18 cellular contexts compared by ENCODE assay signal in the genomic region with DNA sequence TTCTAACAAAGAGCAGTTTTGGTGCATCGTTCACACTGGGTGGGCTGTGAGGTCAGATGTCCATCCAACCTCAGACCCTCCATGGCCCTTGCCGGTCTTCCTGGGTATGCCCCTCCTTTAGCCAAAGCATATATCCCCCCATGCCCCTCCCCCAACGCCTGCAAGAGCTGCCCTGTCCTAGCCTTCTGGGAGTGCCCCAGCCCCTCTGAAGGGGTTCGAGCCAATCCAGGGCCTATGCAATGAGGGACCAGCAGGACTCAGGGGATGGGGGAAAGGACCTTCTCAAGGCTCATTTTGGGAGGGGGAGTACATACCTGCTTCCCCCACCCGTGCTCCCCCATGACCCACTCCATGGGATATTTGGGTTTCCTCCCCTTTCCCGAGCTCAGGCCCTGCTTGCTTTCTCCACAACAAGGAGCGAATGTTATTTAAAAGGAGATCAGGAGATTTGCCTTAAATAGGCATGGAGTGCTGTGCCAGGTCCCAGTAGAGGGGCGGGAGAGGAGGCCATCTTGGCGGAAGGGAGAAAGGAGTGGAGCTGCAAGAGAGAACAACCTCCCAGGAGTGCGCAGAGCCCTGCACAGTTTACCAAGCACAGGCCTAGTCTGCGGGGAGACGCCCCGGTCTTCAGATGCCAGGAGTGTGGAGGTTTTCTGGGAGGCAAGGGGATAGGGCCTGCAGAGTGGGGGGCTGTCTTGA. TPM values are rescaled to one million over a fixed set of nuclear protein-coding genes. Genes with fewer than 3 reads are reported as not detected.
A peak's percentile ranks its signal among the peaks of the same experiment; 100 is the strongest.
DNase-seq lines count a peak whose midpoint lies in the region; ATAC-seq and TF ChIP-seq lines count a peak whose summit lies in the region.
"Had no signal": no experiment of that assay in that cellular context is flagged by ENCODE, and none has a peak within 500 bp of the region (broad histone marks: within the 10 kb centered on the region; RNA-seq: fewer than 3 reads in every experiment).

No MANE protein-coding gene starts in this region.

- no peak overlapping the region for H3K4me3 Mint-ChIP-seq in Calu3 (ENCODE audit: low read depth, unreplicated experiment)
- H3K4me3 Mint-ChIP-seq in activated CD4-positive, alpha-beta T cell treated with anti-CD3 and anti-CD28 coated beads, Interleukin-2, amount 10 ng/mL, durations not matched to agents 7 days and 5 days, result no peak overlapping the region

- peaks cover 5% of the 10 kb centered on the region for H3K36me3 Mint-ChIP-seq in Calu3 (ENCODE audit: insufficient read depth, unreplicated experiment)
- no peaks in the 10 kb centered on the region for H3K36me3 Mint-ChIP-seq in activated CD4-positive, alpha-beta T cell treated with anti-CD3 and anti-CD28 coated beads, Interleukin-2, amount 10 ng/mL, durations not matched to agents 7 days and 5 days (ENCODE audit: low read depth)
- H3K36me3 Mint-ChIP-seq: IgD-negative memory B cell had no signal

- H2BK5ac ChIP-seq in IMR-90 (ENCODE audit: low read depth, low read length, poor library complexity, severe bottlenecking), result no peak overlapping the region

- TF ChIP-seq CTCF in IMR-90 (conservative IDR thresholded peaks at IDR 0.05; ENCODE audit: low read depth, low read length), result no peak
- no peak for TF ChIP-seq CTCF in esophagus muscularis mucosa (IDR thresholded peaks at IDR 0.05)
- no peak for TF ChIP-seq CTCF in tibial artery (IDR thresholded peaks at IDR 0.05)
- TF ChIP-seq CTCF in GM10266 (IDR thresholded peaks at IDR 0.05; ENCODE audit: control insufficient read depth, insufficient read depth, low read depth, missing control alignments), result no peak
- no peak for TF ChIP-seq CTCF in Calu3 (IDR thresholded peaks at IDR 0.05; ENCODE audit: unreplicated experiment)

- TF ChIP-seq RAD21 in IMR-90 (IDR thresholded peaks at IDR 0.05; ENCODE audit: low read length), result no peak

- WGBS in IMR-90 (ENCODE audit: extremely low coverage in 2 of 2, insufficient read length in 1 of 2), 2 experiments, result 75% methylated on average over 2 of the region's 13 CpGs; no CpG with 5 or more reads in 1 of the 2 experiments
- 42% methylated on average over 13 of the region's 13 CpGs for WGBS in esophagus muscularis mucosa

- no peak overlapping the region for H3K27ac Mint-ChIP-seq in Calu3 (ENCODE audit: unreplicated experiment)
- no peak overlapping the region for H3K27ac Mint-ChIP-seq in activated CD4-positive, alpha-beta T cell treated with anti-CD3 and anti-CD28 coated beads, Interleukin-2, amount 10 ng/mL, durations not matched to agents 7 days and 5 days
- H3K27ac Mint-ChIP-seq: activated T-helper 2 cell treated with anti-CD3 and anti-CD28 coated beads, Interferon-gamma antibody, Interleukin-2, Interleukin-4, amounts not matched to agents 10 μg/mL and 5 μg/mL and 100 μg/mL, durations not matched to agents 14 hours and 24 hours and 36 hours; IgD-negative memory B cell had no signal

- H3K9me3 Mint-ChIP-seq in Calu3 (ENCODE audit: low read depth, unreplicated experiment), result no peaks in the 10 kb centered on the region
- H3K9me3 Mint-ChIP-seq in activated CD4-positive, alpha-beta T cell treated with anti-CD3 and anti-CD28 coated beads, Interleukin-2, amount 10 ng/mL, durations not matched to agents 7 days and 5 days, result no peaks in the 10 kb centered on the region
- H3K9me3 Mint-ChIP-seq: activated T-helper 2 cell treated with anti-CD3 and anti-CD28 coated beads, Interferon-gamma antibody, Interleukin-2, Interleukin-4, amounts not matched to agents 10 μg/mL and 5 μg/mL and 100 μg/mL, durations not matched to agents 14 hours and 24 hours and 36 hours; IgD-negative memory B cell had no signal

- H3K56ac ChIP-seq in IMR-90 (ENCODE audit: extremely low read depth, insufficient read depth, low read length), result no peak overlapping the region

- no peak overlapping the region for H3K9ac ChIP-seq in IMR-90 (ENCODE audit: low read depth, low read length)
- H3K9ac ChIP-seq in mucosa of stomach (ENCODE audit: low read length), result peak overlapping the region; percentile 15

- H2BK120ac ChIP-seq in IMR-90 (ENCODE audit: low read depth, low read length), result no peak overlapping the region

- CTCF ChIA-PET in IMR-90 (lab: Yijun Ruan, JAX) (no interaction called here), Calu3 (lab: Charles Lee) (no interaction called here)
- CTCF ChIA-PET in activated CD4-positive, alpha-beta T cell treated with anti-CD3 and anti-CD28 coated beads, Interleukin-2, amount 10 ng/mL, durations not matched to agents 7 days and 5 days (lab: Charles Lee), result interaction anchor here (1.8 kb wide), 1 partner anchor 10 kb away, joined by 5 read pairs; no protein-coding TSS in a partner anchor

- no peak overlapping the region for H3K4ac ChIP-seq in IMR-90 (ENCODE audit: low read depth, low read length)

- no peak overlapping the region for H2AK9ac ChIP-seq in IMR-90 (replicated peaks; ENCODE audit: low read depth, low read length, poor library complexity)

- H3K14ac ChIP-seq in IMR-90 (replicated peaks; ENCODE audit: low read depth, low read length), result no peak overlapping the region

- H3K4me3 ChIP-seq in IMR-90 (ENCODE audit: insufficient read depth, low read depth, low read length), result no peak overlapping the region
- H3K4me3 ChIP-seq in esophagus muscularis mucosa, result peak overlapping the region; percentile 38 to 46 (median 40)
- no peak overlapping the region for H3K4me3 ChIP-seq in mucosa of stomach (ENCODE audit: low read length)
- no peak overlapping the region for H3K4me3 ChIP-seq in tibial artery
- H3K4me3 ChIP-seq: dorsolateral prefrontal cortex, heart right ventricle, SJSA1 had no signal

- no TSS peak for BruUV-seq in IMR-90 (replicated peaks; lab: Mats Ljungman, UMichigan)
- BruUV-seq in Calu3 (replicated peaks; lab: Mats Ljungman, UMichigan), result no TSS peak

- H2BK15ac ChIP-seq in IMR-90 (ENCODE audit: low read depth, low read length), result no peak overlapping the region

- no peak for ATAC-seq in IMR-90 (ENCODE audit: low read depth)

- TF ChIP-seq POLR2A in IMR-90 (IDR thresholded peaks at IDR 0.05; ENCODE audit: low read depth, low read length) (no peak), esophagus muscularis mucosa (IDR thresholded peaks at IDR 0.05; ENCODE audit: low read depth) (no peak)

- H3K27me3 ChIP-seq in IMR-90 (ENCODE audit: control insufficient read depth, insufficient read depth, low read length) (no peaks in the 10 kb centered on the region; the same call in 1 of the 2 replicates), esophagus muscularis mucosa (no peaks in the 10 kb centered on the region), mucosa of stomach (ENCODE audit: control insufficient read depth, insufficient read depth, low read length) (no peaks in the 10 kb centered on the region), tibial artery (no peaks in the 10 kb centered on the region)
- H3K27me3 ChIP-seq: SJSA1 had no signal

- dilution Hi-C loops in IMR-90 (cut with HindIII; ENCODE audit: low sequenced_read_pairs, unreplicated experiment), result no loop called here

- intact Hi-C loops in IMR-90 (cut with micrococcal nuclease) (no loop called here), esophagus muscularis mucosa (cut with DNase I) (loop anchor here (5.0 kb wide), 1 partner anchor 120 kb away; no protein-coding TSS in a partner anchor), tibial artery (cut with DNase I; ENCODE audit: low total_unique reads) (no loop called here), Calu3 (cut with micrococcal nuclease; ENCODE audit: unreplicated experiment) (no loop called here)

- H3K27me3 Mint-ChIP-seq in Calu3 (ENCODE audit: unreplicated experiment), result peaks cover 28% of the 10 kb centered on the region
- peaks cover 7% of the 10 kb centered on the region for H3K27me3 Mint-ChIP-seq in activated CD4-positive, alpha-beta T cell treated with anti-CD3 and anti-CD28 coated beads, Interleukin-2, amount 10 ng/mL, durations not matched to agents 7 days and 5 days

- no peak overlapping the region for H3K18ac ChIP-seq in IMR-90 (ENCODE audit: low read depth, low read length)

- no peak overlapping the region for H2BK20ac ChIP-seq in IMR-90 (ENCODE audit: low read depth, low read length)

- no peaks in the 10 kb centered on the region for H3K36me3 ChIP-seq in IMR-90 (ENCODE audit: control insufficient read depth, insufficient read depth, low read length)
- H3K36me3 ChIP-seq in esophagus muscularis mucosa, result no peaks in the 10 kb centered on the region
- no peaks in the 10 kb centered on the region for H3K36me3 ChIP-seq in mucosa of stomach (ENCODE audit: control insufficient read depth, insufficient read depth, low read length)
- H3K36me3 ChIP-seq in tibial artery, result no peaks in the 10 kb centered on the region
- H3K36me3 ChIP-seq: heart right ventricle, SJSA1 had no signal

- no peak for DNase-seq in IMR-90
- no peak for DNase-seq in esophagus muscularis mucosa (ENCODE audit: extremely low spot score)
- DNase-seq in tibial artery, result peak in 1 of 2 donors; percentile 75
- no peak for DNase-seq in GM10266 (ENCODE audit: extremely low spot score)
- no peak for DNase-seq in Calu3
- no peak for DNase-seq in activated CD4-positive, alpha-beta T cell treated with anti-CD3 and anti-CD28 coated beads, Interleukin-2, amount 10 ng/mL, durations not matched to agents 7 days and 5 days
- DNase-seq: activated CD4-positive, CD25-positive, alpha-beta regulatory T cell; dorsolateral prefrontal cortex; heart right ventricle; left cardiac atrium; NCI-H2081 treated with DMSO at 0.1 percent for 48 hours; NCI-H524 treated with DMSO at 0.1 percent for 48 hours had no signal

- H3K4me2 ChIP-seq in IMR-90 (ENCODE audit: low read depth, low read length), result no peak overlapping the region

- POLR2A ChIA-PET in IMR-90 (lab: Charles Lee; ENCODE audit: unreplicated experiment), result no interaction called here
- POLR2A ChIA-PET in activated CD4-positive, alpha-beta T cell treated with anti-CD3 and anti-CD28 coated beads, Interleukin-2, amount 10 ng/mL, durations not matched to agents 7 days and 5 days (lab: Charles Lee), result no interaction called here

- H3K9me3 ChIP-seq in IMR-90 (ENCODE audit: control insufficient read depth, insufficient read depth, low read length) (no peaks in the 10 kb centered on the region), esophagus muscularis mucosa (no peaks in the 10 kb centered on the region), mucosa of stomach (ENCODE audit: control insufficient read depth, low read length) (no peaks in the 10 kb centered on the region), tibial artery (no peaks in the 10 kb centered on the region)
- H3K9me3 ChIP-seq: heart right ventricle, SJSA1 had no signal

- no peaks in the 10 kb centered on the region for H3K4me1 Mint-ChIP-seq in Calu3 (ENCODE audit: low read depth, unreplicated experiment)
- H3K4me1 Mint-ChIP-seq in activated CD4-positive, alpha-beta T cell treated with anti-CD3 and anti-CD28 coated beads, Interleukin-2, amount 10 ng/mL, durations not matched to agents 7 days and 5 days, result no peaks in the 10 kb centered on the region

- no peak overlapping the region for H4K5ac ChIP-seq in IMR-90 (ENCODE audit: low read depth, low read length)

- in situ Hi-C loops in IMR-90 (cut with MboI; ENCODE audit: low sequenced_read_pairs), result no loop called here

- H3K23ac ChIP-seq in IMR-90 (ENCODE audit: low read depth, low read length), result no peak overlapping the region

- no peaks in the 10 kb centered on the region for H3K79me1 ChIP-seq in IMR-90 (ENCODE audit: low read depth in 1 of 2, low read length in 2 of 2)

- H2AFZ ChIP-seq in IMR-90 (replicated peaks; ENCODE audit: low read length, poor library complexity), result peak overlapping the region; percentile 56

- H3K4me1 ChIP-seq in IMR-90 (ENCODE audit: control insufficient read depth, insufficient read depth, low read length), result peaks cover under 1% of the 10 kb centered on the region
- peaks cover 13 to 71% (median 61%) of the 10 kb centered on the region in 4 donors for H3K4me1 ChIP-seq in esophagus muscularis mucosa
- no peaks in the 10 kb centered on the region for H3K4me1 ChIP-seq in mucosa of stomach (ENCODE audit: control insufficient read depth, insufficient read depth, low read length)
- H3K4me1 ChIP-seq in tibial artery, result peaks cover 0 to 28% (median 0%) of the 10 kb centered on the region in 4 donors

- 0 out of 2 replicates have a peak, but pooled peaks cover under 1% of the 10 kb centered on the region for H3K9me1 ChIP-seq in IMR-90 (ENCODE audit: insufficient read depth, low read length)

- no peak overlapping the region for H4K91ac ChIP-seq in IMR-90 (ENCODE audit: insufficient read depth, low read depth, low read length)

- H3K27ac ChIP-seq in IMR-90 (ENCODE audit: insufficient read depth, low read length) (no peak overlapping the region), esophagus muscularis mucosa (replicated peaks in 1 of 4) (peak overlapping the region; percentile 90 to 93 (median 92)), tibial artery (peak overlapping the region; percentile 67)
- H3K27ac ChIP-seq: dorsolateral prefrontal cortex, SJSA1 had no signal

- H4K8ac ChIP-seq in IMR-90 (ENCODE audit: low read depth in 2 of 2, low read length in 2 of 2), result no peak overlapping the region

- TF ChIP-seq EP300 in esophagus muscularis mucosa (IDR thresholded peaks at IDR 0.05), result no peak

- H4K20me1 ChIP-seq in IMR-90 (ENCODE audit: insufficient read depth, low read length), result no peaks in the 10 kb centered on the region

- H2AK5ac ChIP-seq in IMR-90 (ENCODE audit: low read depth, low read length), result no peak overlapping the region

RNA-seq across cellular contexts. Expression of gene PIF1, which starts 18.2 kb away (rescaled TPM):
- total RNA-seq in IMR-90 (2012; rRNA removed) (3.9 and 5.3 TPM in 2 replicates), esophagus muscularis mucosa (1 to 10 TPM in 3 of 4 donors, under 1 TPM in 1; 0.78 to 4.4 (median 2.0) TPM), Calu3 (2022) (33.9 and 51.5 TPM in 2 replicates)
- polyA plus RNA-seq in IMR-90 (2012; rRNA removed), result 19.2 and 19.9 TPM in 2 replicates
- polyA plus RNA-seq in IMR-90 (2012; cell fraction: cytosol; rRNA removed), result 10.6 and 10.8 TPM in 2 replicates
- 72.6 and 161 TPM in 2 replicates for polyA plus RNA-seq in IMR-90 (2012; cell fraction: nucleus; rRNA removed; ENCODE audit: low replicate concordance)
- 10 to 100 TPM; 56.8 to 66.1 TPM for total RNA-seq in activated CD4-positive, alpha-beta T cell treated with anti-CD3 and anti-CD28 coated beads, Interleukin-2, amount 10 ng/mL, durations not matched to agents 7 days and 5 days

RNA-seq across cellular contexts. Expression of gene RBPMS2, which starts 31.8 kb away (rescaled TPM):
- total RNA-seq in IMR-90 (2012; rRNA removed) (under 0.01 TPM in 1 of 2 replicates, not detected in the other), esophagus muscularis mucosa (10 to 100 TPM; 27.2 to 64.1 (median 45.4) TPM), Calu3 (2022) (1.4 and 1.6 TPM in 2 replicates)
- 2.3 and 2.8 TPM in 2 replicates for polyA plus RNA-seq in IMR-90 (2012; rRNA removed)
- 2.2 and 2.9 TPM in 2 replicates for polyA plus RNA-seq in IMR-90 (2012; cell fraction: cytosol; rRNA removed)
- polyA plus RNA-seq in IMR-90 (2012; cell fraction: nucleus; rRNA removed; ENCODE audit: low replicate concordance), result 2.0 and 2.3 TPM in 2 replicates
- under 1 TPM in 1 of 2 experiments, not detected in 1; 0.10 TPM for total RNA-seq in activated CD4-positive, alpha-beta T cell treated with anti-CD3 and anti-CD28 coated beads, Interleukin-2, amount 10 ng/mL, durations not matched to agents 7 days and 5 days
- total RNA-seq: bronchial epithelial cell; T-helper 2 cell treated with Interferon-gamma antibody and Interleukin-4, amounts not matched to agents 100 ng/mL and 5 ng/mL, for 36 hours had no signal

RNA-seq across cellular contexts. Expression of gene PLEKHO2, which starts 34.5 kb away (rescaled TPM):
- total RNA-seq in IMR-90 (2012; rRNA removed), result 18.6 and 19.0 TPM in 2 replicates
- 22.5 and 24.6 TPM in 2 replicates for polyA plus RNA-seq in IMR-90 (2012; rRNA removed)
- polyA plus RNA-seq in IMR-90 (2012; cell fraction: cytosol; rRNA removed), result 12.6 and 25.0 TPM in 2 replicates
- polyA plus RNA-seq in IMR-90 (2012; cell fraction: nucleus; rRNA removed; ENCODE audit: low replicate concordance), result 37.2 and 43.5 TPM in 2 replicates
- total RNA-seq in esophagus muscularis mucosa, result 100 to 1,000 TPM in 1 of 4 donors, 10 to 100 TPM in 3; 41.5 to 103 (median 51.2) TPM
- 2.0 and 2.4 TPM in 2 replicates for total RNA-seq in Calu3 (2022)
- total RNA-seq in activated CD4-positive, alpha-beta T cell treated with anti-CD3 and anti-CD28 coated beads, Interleukin-2, amount 10 ng/mL, durations not matched to agents 7 days and 5 days, result 10 to 100 TPM; 25.4 to 27.6 TPM

Comparison
In these comparisons a context has a peak if more than half of its experiments do, and no peak if none do; other contexts are left out.
1. H3K4me3 ChIP-seq: peak in esophagus muscularis mucosa (4 of 4); none in IMR-90 (single experiment), mucosa of stomach (single experiment) and tibial artery (0 of 2).
2. RNA of gene RBPMS2, which starts 31.8 kb away (total RNA-seq): 27.2 to 64.1 TPM in esophagus muscularis mucosa; 1.4 to 1.6 TPM in Calu3, 0.10 TPM in activated CD4-positive, alpha-beta T cell treated with anti-CD3 and anti-CD28 coated beads, Interleukin-2, amount 10 ng/mL, durations not matched to agents 7 days and 5 days and under 0.01 TPM in IMR-90; every median in the first group is over 10 times any median in the second.